12 cellular contexts compared by ENCODE assay signal in the genomic region with DNA sequence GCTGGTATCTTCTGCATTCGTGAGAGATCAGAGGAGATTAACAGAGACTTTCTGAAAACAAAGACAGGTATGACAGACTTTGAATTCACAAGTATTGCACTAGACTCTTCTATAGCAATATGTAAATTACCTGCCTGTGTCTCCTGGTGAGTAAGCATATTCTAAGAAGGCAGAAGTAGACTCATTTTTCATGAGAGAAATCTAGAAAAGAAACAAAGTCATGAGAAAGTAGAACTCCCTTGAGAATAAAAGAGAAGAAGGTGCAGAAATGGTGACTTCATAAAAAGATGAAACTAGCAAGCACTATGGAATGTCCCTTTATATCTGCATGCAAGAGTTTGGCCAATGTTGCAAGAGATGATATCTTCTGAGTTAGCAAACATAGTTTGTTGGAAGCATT.
A peak's percentile ranks its signal among the peaks of the same experiment; 100 is the strongest.
DNase-seq lines count a peak whose midpoint lies in the region; ATAC-seq and TF ChIP-seq lines count a peak whose summit lies in the region.
"Had no signal": no experiment of that assay in that cellular context is flagged by ENCODE, and none has a peak within 500 bp of the region (broad histone marks: within the 10 kb centered on the region; RNA-seq: fewer than 3 reads in every experiment).

No MANE protein-coding gene starts in this region.

- DNase-seq in GM12864 (ENCODE audit: low read depth) (peak; percentile 33), activated gamma-delta T cell (lab: John Stamatoyannopoulos, UW) (no peak), KG1 (lab: John Stamatoyannopoulos, UW) (no peak), mesenteric fat pad (ENCODE audit: low spot score) (no peak), erythroblast (lab: John Stamatoyannopoulos, UW) (no peak)
- DNase-seq: DMS79 treated with DMSO at 0.1 percent for 48 hours; natural killer cell; stimulated activated CD8-positive, alpha-beta memory T cell treated with anti-CD3 and anti-CD28 coated beads, Interleukin-4, amount 100 ng/mL, for 48 hours had no signal

- TF ChIP-seq CTCF in GM12864 (IDR thresholded peaks at IDR 0.05; ENCODE audit: low read depth, low read length, missing control alignments) = no peak

- TF ChIP-seq POLR2A in erythroblast (IDR thresholded peaks at IDR 0.05; ENCODE audit: low read length) = no peak

- H3K4me3 ChIP-seq in GM12864 (ENCODE audit: low read depth, low read length) = no peak overlapping the region
- H3K4me3 ChIP-seq: smooth muscle cell had no signal

- ATAC-seq in GM19035 (IDR thresholded peaks at IDR 0.05; ENCODE audit: unreplicated experiment) (peak; percentile 93), GM21825 (IDR thresholded peaks at IDR 0.05; ENCODE audit: unreplicated experiment) (peak; percentile 91), HG03159 (IDR thresholded peaks at IDR 0.05; ENCODE audit: unreplicated experiment) (peak; percentile 86)
- ATAC-seq: natural killer cell had no signal
